In the genomic region with DNA sequence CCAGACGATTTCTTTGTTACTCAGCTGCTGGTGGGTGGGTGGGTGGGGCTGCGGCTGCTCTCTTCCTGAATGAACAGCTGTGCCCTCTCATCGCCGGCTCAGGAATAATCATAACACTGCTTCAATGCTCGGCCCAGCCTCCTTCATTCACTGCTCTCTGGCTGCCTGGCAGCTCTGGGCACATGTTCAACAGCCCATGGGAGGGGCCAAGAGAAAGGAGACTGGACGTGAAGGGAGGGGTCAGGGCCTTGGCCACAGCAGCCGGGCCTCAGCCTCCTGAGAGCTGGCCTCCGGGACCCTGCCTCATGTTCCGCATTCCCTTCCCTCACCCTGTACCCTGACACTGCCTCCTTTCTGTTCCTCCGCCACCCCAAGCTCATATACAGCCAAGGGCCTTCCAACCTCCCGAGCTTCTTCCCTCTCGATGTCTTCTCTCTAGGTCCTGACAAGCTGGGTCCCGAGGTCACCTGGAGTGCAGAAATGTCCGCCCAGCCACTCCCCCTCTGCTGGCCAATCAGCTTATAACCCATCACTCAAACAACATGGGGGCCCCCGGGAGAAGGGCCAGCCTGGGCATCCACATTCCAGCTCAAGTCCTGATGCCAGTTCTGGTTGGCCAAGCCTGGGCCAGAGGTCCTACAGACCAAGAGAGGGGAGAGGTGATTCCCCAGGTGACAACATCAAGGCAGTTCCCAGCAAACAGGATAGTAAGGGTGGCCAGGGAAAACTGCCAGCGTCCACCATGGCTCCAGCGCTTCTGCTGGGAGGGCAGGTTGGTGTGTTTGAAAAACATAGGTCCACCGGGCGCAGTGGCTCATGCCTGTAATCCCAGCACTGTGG, we compare ENCODE assay signal across 9 cellular contexts. TPM values are rescaled to one million over a fixed set of nuclear protein-coding genes. Genes with fewer than 3 reads are reported as not detected.
DNase-seq lines count a peak whose midpoint lies in the region; ATAC-seq and TF ChIP-seq lines count a peak whose summit lies in the region.
"Had no signal": no experiment of that assay in that cellular context is flagged by ENCODE, and none has a peak within 500 bp of the region (broad histone marks: within the 10 kb centered on the region; RNA-seq: fewer than 3 reads in every experiment).

No MANE protein-coding gene starts in this region.

- peaks cover 10% of the 10 kb centered on the region for H3K4me1 ChIP-seq in ACC112 (ENCODE audit: control insufficient read depth, insufficient read depth, low read length, unreplicated experiment)
- peaks cover 4% of the 10 kb centered on the region for H3K4me1 ChIP-seq in mammary epithelial cell (ENCODE audit: insufficient read depth, low read length)
- H3K4me1 ChIP-seq in right lobe of liver, result peaks cover 0 to 34% (median 3%) of the 10 kb centered on the region in 4 donors
- H3K4me1 ChIP-seq in urinary bladder (ENCODE audit: insufficient read depth), result no peaks in the 10 kb centered on the region

- H3K79me2 ChIP-seq in ACC112 (ENCODE audit: control insufficient read depth, insufficient read depth, low read length, unreplicated experiment) (no peaks in the 10 kb centered on the region), mammary epithelial cell (ENCODE audit: insufficient read depth, low read length) (no peaks in the 10 kb centered on the region)

- no peaks in the 10 kb centered on the region for H3K36me3 Mint-ChIP-seq in activated CD4-positive, alpha-beta T cell treated with anti-CD3 and anti-CD28 coated beads, Interleukin-2, amount 10 ng/mL, durations not matched to agents 7 days and 5 days (ENCODE audit: low read depth)

- no peak for TF ChIP-seq POLR2A in right lobe of liver (IDR thresholded peaks at IDR 0.05)

- H3K27me3 Mint-ChIP-seq in activated CD4-positive, alpha-beta T cell treated with anti-CD3 and anti-CD28 coated beads, Interleukin-2, amount 10 ng/mL, durations not matched to agents 7 days and 5 days, result peaks cover 25% of the 10 kb centered on the region

- dilution Hi-C loops in mammary epithelial cell (cut with HindIII; ENCODE audit: low sequenced_read_pairs), result no loop called here

- no peaks in the 10 kb centered on the region for H3K9me3 Mint-ChIP-seq in activated CD4-positive, alpha-beta T cell treated with anti-CD3 and anti-CD28 coated beads, Interleukin-2, amount 10 ng/mL, durations not matched to agents 7 days and 5 days

- BruUV-seq in mammary epithelial cell (replicated peaks; lab: Mats Ljungman, UMichigan), result no TSS peak

- H3K9me3 ChIP-seq in mammary epithelial cell (replicated peaks; ENCODE audit: insufficient read depth, low read length), result no peaks in the 10 kb centered on the region
- no peaks in the 10 kb centered on the region for H3K9me3 ChIP-seq in right lobe of liver

- H3K27ac ChIP-seq in ACC112 (ENCODE audit: low read depth, low read length), result no peak overlapping the region
- no peak overlapping the region for H3K27ac ChIP-seq in mammary epithelial cell (ENCODE audit: insufficient read depth, low read depth, low read length)
- peak overlapping the region; percentile 47 to 92 (median 48) for H3K27ac ChIP-seq in right lobe of liver
- H3K27ac ChIP-seq in urinary bladder (ENCODE audit: low read depth), result peak overlapping the region; percentile 74

- no peak overlapping the region for H3K27ac Mint-ChIP-seq in activated CD4-positive, alpha-beta T cell treated with anti-CD3 and anti-CD28 coated beads, Interleukin-2, amount 10 ng/mL, durations not matched to agents 7 days and 5 days

- no peaks in the 10 kb centered on the region for H4K20me1 ChIP-seq in mammary epithelial cell (ENCODE audit: insufficient read depth, low read length)

- in situ Hi-C loops in mammary epithelial cell (cut with MboI; ENCODE audit: low sequenced_read_pairs in 2 of 2), result no loop called here

- no peak for TF ChIP-seq EP300 in Ishikawa (IDR thresholded peaks at IDR 0.05; ENCODE audit: borderline replicate concordance)

- intact Hi-C loops in mammary epithelial cell (cut with micrococcal nuclease) (no loop called here), right lobe of liver (cut with DNase I) (no loop called here)

- H3K27me3 ChIP-seq in ACC112 (ENCODE audit: insufficient read depth, low read length) (no peaks in the 10 kb centered on the region), mammary epithelial cell (ENCODE audit: insufficient read depth, low read length) (no peaks in the 10 kb centered on the region), right lobe of liver (no peaks in the 10 kb centered on the region)

- DNase-seq in mammary epithelial cell (peak; percentile 73), right lobe of liver (peak; percentile 72 to 94 (median 89)), DMS53 (lab: John Stamatoyannopoulos, UW) (no peak)
- no peak for DNase-seq in activated CD4-positive, alpha-beta T cell treated with anti-CD3 and anti-CD28 coated beads, Interleukin-2, amount 10 ng/mL, durations not matched to agents 7 days and 5 days

- POLR2A ChIA-PET in activated CD4-positive, alpha-beta T cell treated with anti-CD3 and anti-CD28 coated beads, Interleukin-2, amount 10 ng/mL, durations not matched to agents 7 days and 5 days (lab: Charles Lee), result no interaction called here

- peaks cover 4% of the 10 kb centered on the region for H3K4me1 Mint-ChIP-seq in activated CD4-positive, alpha-beta T cell treated with anti-CD3 and anti-CD28 coated beads, Interleukin-2, amount 10 ng/mL, durations not matched to agents 7 days and 5 days

- H3K4me3 Mint-ChIP-seq in activated CD4-positive, alpha-beta T cell treated with anti-CD3 and anti-CD28 coated beads, Interleukin-2, amount 10 ng/mL, durations not matched to agents 7 days and 5 days, result no peak overlapping the region

- H3K36me3 ChIP-seq in ACC112 (ENCODE audit: insufficient read depth, low read length), result no peaks in the 10 kb centered on the region
- no peaks in the 10 kb centered on the region for H3K36me3 ChIP-seq in mammary epithelial cell (ENCODE audit: insufficient read depth, low read length)
- no peaks in the 10 kb centered on the region for H3K36me3 ChIP-seq in right lobe of liver
- H3K36me3 ChIP-seq in urinary bladder (ENCODE audit: insufficient read depth), result no peaks in the 10 kb centered on the region

- 56% methylated on average over 14 of the region's 19 CpGs for WGBS in mammary epithelial cell (ENCODE audit: low coverage, missing lambda C conversion rate)
- 31% methylated on average over 12 of the region's 19 CpGs for WGBS in right lobe of liver (ENCODE audit: insufficient coverage, low coverage, low lambda C conversion rate, missing lambda C conversion rate)
- WGBS in urinary bladder, result 27% methylated on average over 19 of the region's 19 CpGs

- H3K9ac ChIP-seq in mammary epithelial cell (ENCODE audit: insufficient read depth, low read length), result no peak overlapping the region

- H3K4me3 ChIP-seq in ACC112 (ENCODE audit: low read depth, low read length) (no peak overlapping the region), mammary epithelial cell (replicated peaks in 1 of 3; ENCODE audit: insufficient read depth in 1 of 3, low read depth in 2 of 3, low read length in 3 of 3) (no peak overlapping the region), right lobe of liver (no peak overlapping the region), urinary bladder (ENCODE audit: low read depth, low read length) (no peak overlapping the region)
- H3K4me3 ChIP-seq: GM12878 had no signal

- H3K4me2 ChIP-seq in mammary epithelial cell (ENCODE audit: insufficient read depth, low read depth, low read length), result peak overlapping the region; percentile 18

- ATAC-seq in right lobe of liver, result peak; percentile 80 to 83 (median 82)
- ATAC-seq in GM19395 (IDR thresholded peaks at IDR 0.05; ENCODE audit: unreplicated experiment), result no peak
- ATAC-seq: GM12878 had no signal

- CTCF ChIA-PET in mammary epithelial cell (lab: Charles Lee; ENCODE audit: low non-redundant PET), result no interaction called here
- CTCF ChIA-PET in activated CD4-positive, alpha-beta T cell treated with anti-CD3 and anti-CD28 coated beads, Interleukin-2, amount 10 ng/mL, durations not matched to agents 7 days and 5 days (lab: Charles Lee), result interaction anchor here (0.5 to 1.8 kb wide), 7 partner anchors 10 to 148 kb away, joined by 3 to 5 read pairs (median 4); a partner anchor contains a TSS

- no peak for TF ChIP-seq RAD21 in Ishikawa (IDR thresholded peaks at IDR 0.05; ENCODE audit: low read depth)

- H2AFZ ChIP-seq in ACC112 (ENCODE audit: low read length, unreplicated experiment) (peak overlapping the region; percentile 60), mammary epithelial cell (ENCODE audit: low read depth, low read length) (peak overlapping the region; percentile 70)

- TF ChIP-seq CTCF in mammary epithelial cell (conservative IDR thresholded peaks at IDR 0.05 in 1 of 2, IDR thresholded peaks at IDR 0.05 in 1 of 2; ENCODE audit: extremely low read depth in 1 of 2, insufficient read depth in 1 of 2, low read depth in 1 of 2, low read length in 2 of 2) (no peak), right lobe of liver (IDR thresholded peaks at IDR 0.05) (no peak)

TF ChIP-seq in Ishikawa, 13 proteins besides CTCF, POLR2A, EP300 and RAD21 (continues in another document):
- TF ChIP-seq NFIC (IDR thresholded peaks at IDR 0.05) (no peak), CEBPB (IDR thresholded peaks at IDR 0.05) (no peak)
- TF ChIP-seq, protein P1, sequence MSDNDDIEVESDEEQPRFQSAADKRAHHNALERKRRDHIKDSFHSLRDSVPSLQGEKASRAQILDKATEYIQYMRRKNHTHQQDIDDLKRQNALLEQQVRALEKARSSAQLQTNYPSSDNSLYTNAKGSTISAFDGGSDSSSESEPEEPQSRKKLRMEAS (IDR thresholded peaks at IDR 0.05), result peak; percentile 69

RNA-seq across cellular contexts. Expression of a gene that starts 3.2 kb away (rescaled TPM):
- 1 to 10 TPM in 1 of 2 donors, under 1 TPM in 1; 0.09 to 1.0 TPM for total RNA-seq in mammary epithelial cell
- polyA plus RNA-seq in mammary epithelial cell, result not detected
- not detected for polyA minus RNA-seq in mammary epithelial cell
- 1 to 10 TPM in 1 of 6 experiments, under 1 TPM in 4, not detected in 1; 0.31 to 3.8 (median 0.37) TPM for total RNA-seq in right lobe of liver
- total RNA-seq in urinary bladder, result 1.1 TPM
- polyA plus RNA-seq in urinary bladder, result 15.1 TPM
- total RNA-seq in activated CD4-positive, alpha-beta T cell treated with anti-CD3 and anti-CD28 coated beads, Interleukin-2, amount 10 ng/mL, durations not matched to agents 7 days and 5 days, result not detected
- polyA plus RNA-seq: GM12878 had no signal

RNA-seq across cellular contexts. Expression of a gene that starts 13.4 kb away (rescaled TPM):
- total RNA-seq in mammary epithelial cell (10 to 100 TPM; 17.2 to 47.0 TPM), right lobe of liver (10 to 100 TPM in 5 of 6 experiments, 1 to 10 TPM in 1; 9.5 to 23.0 (median 18.0) TPM), urinary bladder (12.8 TPM)
- polyA plus RNA-seq in mammary epithelial cell (57.3 TPM), urinary bladder (25.1 TPM)
- 72.2 TPM for polyA minus RNA-seq in mammary epithelial cell
- 10 to 100 TPM; 29.1 to 30.1 TPM for total RNA-seq in activated CD4-positive, alpha-beta T cell treated with anti-CD3 and anti-CD28 coated beads, Interleukin-2, amount 10 ng/mL, durations not matched to agents 7 days and 5 days

RNA-seq across cellular contexts. Expression of a gene that starts 32.0 kb away (rescaled TPM):
- 10 to 100 TPM; 21.2 to 44.8 TPM for total RNA-seq in mammary epithelial cell
- 62.8 TPM for polyA plus RNA-seq in mammary epithelial cell
- polyA minus RNA-seq in mammary epithelial cell, result 21.9 TPM
- total RNA-seq in right lobe of liver, result 10 to 100 TPM; 21.6 to 45.1 (median 36.2) TPM
- 8.8 TPM for total RNA-seq in urinary bladder
- polyA plus RNA-seq in urinary bladder, result 63.2 TPM
- 10 to 100 TPM; 33.7 to 39.7 TPM for total RNA-seq in activated CD4-positive, alpha-beta T cell treated with anti-CD3 and anti-CD28 coated beads, Interleukin-2, amount 10 ng/mL, durations not matched to agents 7 days and 5 days

Comparison
In these comparisons a context has a peak if more than half of its experiments do, and no peak if none do; other contexts are left out.
1. H3K27ac ChIP-seq: peak in right lobe of liver (3 of 3) and urinary bladder (single experiment); none in ACC112 (single experiment) and mammary epithelial cell (single experiment).
2. DNase-seq: peak in mammary epithelial cell (single experiment) and right lobe of liver (3 of 3); none in activated CD4-positive, alpha-beta T cell treated with anti-CD3 and anti-CD28 coated beads, Interleukin-2, amount 10 ng/mL, durations not matched to agents 7 days and 5 days (single experiment) and DMS53 (single experiment).